Comparison of ENCODE assay signal across 11 cellular contexts in the genomic region with DNA sequence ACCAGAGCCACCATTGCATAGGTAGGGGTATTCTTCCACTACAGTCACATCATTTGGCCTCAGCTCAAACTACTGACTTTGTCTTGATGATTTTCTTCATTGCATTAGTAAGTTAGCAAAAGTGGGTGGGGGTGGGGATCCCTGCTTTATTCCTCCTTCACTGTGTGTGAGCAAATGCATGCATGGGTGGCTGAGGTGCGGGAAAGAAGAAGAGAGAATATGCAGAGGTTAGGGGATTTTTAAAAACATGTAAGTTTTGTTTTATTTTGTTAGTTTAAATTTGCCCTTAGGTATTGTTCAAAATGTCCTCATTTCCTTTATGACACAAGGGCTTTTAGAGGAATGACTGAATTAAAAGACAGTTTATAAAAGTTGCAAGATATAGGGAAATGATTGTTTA.
DNase-seq lines count a peak whose midpoint lies in the region; ATAC-seq and TF ChIP-seq lines count a peak whose summit lies in the region.
"Had no signal": no experiment of that assay in that cellular context is flagged by ENCODE, and none has a peak within 500 bp of the region (broad histone marks: within the 10 kb centered on the region; RNA-seq: fewer than 3 reads in every experiment).

No MANE protein-coding gene starts in this region.

- H3K4me3 ChIP-seq in transverse colon, result no peak overlapping the region
- H3K4me3 ChIP-seq in colonic mucosa, result no peak overlapping the region
- H3K4me3 ChIP-seq: esophagus muscularis mucosa had no signal

- no peaks in the 10 kb centered on the region for H3K36me3 Mint-ChIP-seq in memory B cell

- ATAC-seq in GM19023 (IDR thresholded peaks at IDR 0.05; ENCODE audit: unreplicated experiment) (peak; percentile 31), GM21825 (IDR thresholded peaks at IDR 0.05; ENCODE audit: unreplicated experiment) (peak; percentile 33), HG03139 (IDR thresholded peaks at IDR 0.05; ENCODE audit: unreplicated experiment) (peak; percentile 19), memory B cell (ENCODE audit: low read depth) (peak; percentile 62)

- H3K27me3 ChIP-seq in transverse colon (no peaks in the 10 kb centered on the region), colonic mucosa (no peaks in the 10 kb centered on the region)
- H3K27me3 ChIP-seq: esophagus muscularis mucosa had no signal

- H3K27ac ChIP-seq in transverse colon (no peak overlapping the region), colonic mucosa (no peak overlapping the region)
- H3K27ac ChIP-seq: esophagus muscularis mucosa, VCaP had no signal

- DNase-seq in memory B cell (ENCODE audit: low spot score in 2 of 2), result no peak
- DNase-seq in NCI-H1436 (lab: John Stamatoyannopoulos, UW), result no peak
- no peak for DNase-seq in transverse colon
- DNase-seq in colonic mucosa, result no peak
- no peak for DNase-seq in H4 (ENCODE audit: low spot score)
- DNase-seq: NCI-H2029 had no signal

- no peaks in the 10 kb centered on the region for H3K9me3 ChIP-seq in transverse colon
- H3K9me3 ChIP-seq in colonic mucosa, result no peaks in the 10 kb centered on the region
- H3K9me3 ChIP-seq: esophagus muscularis mucosa had no signal

- H3K4me1 Mint-ChIP-seq in memory B cell, result peaks cover 12% of the 10 kb centered on the region

- TF ChIP-seq CTCF in transverse colon (IDR thresholded peaks at IDR 0.05) (no peak), colonic mucosa (IDR thresholded peaks at IDR 0.05) (no peak)

- WGBS in transverse colon (ENCODE audit: low coverage in 1 of 2), 2 donors, result 48 to 88% methylated on average over 1 of the region's 1 CpG

- TF ChIP-seq POLR2A in transverse colon (IDR thresholded peaks at IDR 0.05), result no peak

- peak overlapping the region; percentile 31 for H3K27ac Mint-ChIP-seq in memory B cell

- no peaks in the 10 kb centered on the region for H3K4me1 ChIP-seq in transverse colon
- no peaks in the 10 kb centered on the region for H3K4me1 ChIP-seq in colonic mucosa
- H3K4me1 ChIP-seq: esophagus muscularis mucosa had no signal

- H3K36me3 ChIP-seq in transverse colon, result no peaks in the 10 kb centered on the region
- no peaks in the 10 kb centered on the region for H3K36me3 ChIP-seq in colonic mucosa
- H3K36me3 ChIP-seq: esophagus muscularis mucosa had no signal

- TF ChIP-seq EP300 in transverse colon (IDR thresholded peaks at IDR 0.05; ENCODE audit: low read depth), result no peak

- H3K9me3 Mint-ChIP-seq in memory B cell, result no peaks in the 10 kb centered on the region

- intact Hi-C loops in transverse colon (cut with DNase I; ENCODE audit: low total_unique reads), result no loop called here
- intact Hi-C loops in colonic mucosa (cut with DNase I), result no loop called here

- no peak overlapping the region for H3K9ac ChIP-seq in colonic mucosa (ENCODE audit: low read depth in 2 of 2, low read length in 2 of 2)

- H3K27me3 Mint-ChIP-seq in memory B cell, result no peaks in the 10 kb centered on the region

- H3K4me3 Mint-ChIP-seq in memory B cell, result peak overlapping the region; percentile 37

- in situ Hi-C loops in transverse colon (cut with MboI; ENCODE audit: low pct_ligation_motif_present in 1 of 4, low pct_unique_long_range_greater_than_20kb in 1 of 4, low sequenced_read_pairs in 3 of 4), result no loop called here
